Comparison of ENCODE assay signal across 14 cellular contexts in genomic region chr16:68490358-68490757, GRCh38. TPM values are rescaled to one million over a fixed set of nuclear protein-coding genes. Genes with fewer than 3 reads are reported as not detected.
"Had no signal": no experiment of that assay in that cellular context is flagged by ENCODE, and none has a peak within 500 bp of the region (broad histone marks: within the 10 kb centered on the region; RNA-seq: fewer than 3 reads in every experiment).

No MANE protein-coding gene starts in this region.

- H3K36me3 ChIP-seq: ovary, tibial artery had no signal

- H3K27me3 ChIP-seq: ovary had no signal

- H3K36me3 Mint-ChIP-seq: activated naive CD4-positive, alpha-beta T cell treated with anti-CD3 and anti-CD28 coated beads, Interleukin-2, amount 50 U/mL, for 72 hours had no signal

- H3K27ac ChIP-seq: foreskin keratinocyte, ovary, tibial artery had no signal

- H3K9me3 ChIP-seq: ovary, tibial artery had no signal

- H3K4me1 ChIP-seq: tibial artery had no signal

- H3K9me3 Mint-ChIP-seq: activated naive CD4-positive, alpha-beta T cell treated with anti-CD3 and anti-CD28 coated beads, Interleukin-2, amount 50 U/mL, for 72 hours had no signal

- H3K4me3 ChIP-seq: ovary, tibial artery had no signal

- ATAC-seq: left lobe of liver had no signal

- DNase-seq: activated effector memory CD4-positive, alpha-beta T cell treated with anti-CD3 and anti-CD28 coated beads, Interleukin-2, amount 50 U/mL, for 16 hours; activated T-cell treated with anti-CD3 and anti-CD28 coated beads, Interleukin-2, amount 50 U/mL, for 1 hour; head of caudate nucleus; ovary; retina; stimulated activated CD4-positive, alpha-beta T cell treated with anti-CD3 and anti-CD28 coated beads, Interleukin-15, amount 100 ng/mL, for 24 hours; stimulated activated CD4-positive, alpha-beta T cell treated with anti-CD3 and anti-CD28 coated beads, Interleukin-4, amount 100 ng/mL, for 4 hours; T-helper 2 cell; tibial artery had no signal

RNA-seq across cellular contexts. Expression of gene SMPD3, which starts 42.0 kb away (rescaled TPM):
- total RNA-seq: bronchial epithelial cell, mammary epithelial cell had no signal
- polyA plus RNA-seq: mammary epithelial cell had no signal
